Comparison of ENCODE assay signal across 17 cellular contexts in genomic region chr7:102814025-102814471, GRCh38.
DNase-seq lines count a peak whose midpoint lies in the region; ATAC-seq and TF ChIP-seq lines count a peak whose summit lies in the region.
"Had no signal": no experiment of that assay in that cellular context is flagged by ENCODE, and none has a peak within 500 bp of the region (broad histone marks: within the 10 kb centered on the region; RNA-seq: fewer than 3 reads in every experiment).

No MANE protein-coding gene starts in this region.

- H3K4me1 ChIP-seq in BE2C = no peaks in the 10 kb centered on the region
- H3K4me1 ChIP-seq: vagina had no signal

- H3K36me3 ChIP-seq in BE2C = no peaks in the 10 kb centered on the region
- H3K36me3 ChIP-seq: left lung, vagina had no signal

- no peaks in the 10 kb centered on the region for H3K9me3 Mint-ChIP-seq in activated T-helper 17 cell treated with anti-CD3 and anti-CD28 coated beads, Interleukin-2, amount 50 U/mL, for 72 hours
- H3K9me3 Mint-ChIP-seq: GM23338; naive B cell; stimulated activated naive B cell treated with anti-CD40 and anti-IgM and Interleukin-4, amounts not matched to agents 10 μg/mL and 1 μg/mL and 100 μg/mL, for 72 hours had no signal

- H3K27me3 ChIP-seq in BE2C = no peaks in the 10 kb centered on the region
- H3K27me3 ChIP-seq: left lung, vagina had no signal

- no peaks in the 10 kb centered on the region for H3K9me3 ChIP-seq in BE2C
- H3K9me3 ChIP-seq: left lung, vagina had no signal

- H3K4me3 Mint-ChIP-seq in activated T-helper 17 cell treated with anti-CD3 and anti-CD28 coated beads, Interleukin-2, amount 50 U/mL, for 72 hours = peak overlapping the region; percentile 33
- H3K4me3 Mint-ChIP-seq: GM23338; naive B cell; stimulated activated naive B cell treated with anti-CD40 and anti-IgM and Interleukin-4, amounts not matched to agents 10 μg/mL and 1 μg/mL and 100 μg/mL, for 72 hours had no signal

- H3K4me3 ChIP-seq in fibroblast of villous mesenchyme (ENCODE audit: low read depth, low read length) = no peak overlapping the region
- no peak overlapping the region for H3K4me3 ChIP-seq in BE2C (ENCODE audit: low read depth, low read length)
- H3K4me3 ChIP-seq: GM23338, left lung, vagina had no signal

- ATAC-seq in activated T-helper 17 cell treated with anti-CD3 and anti-CD28 coated beads, Interleukin-2, amount 50 U/mL, for 72 hours (replicated peaks) = peak; percentile 97
- ATAC-seq in GM21737 (IDR thresholded peaks at IDR 0.05; ENCODE audit: unreplicated experiment) = no peak
- ATAC-seq: GM23338; left lung; stimulated activated naive B cell treated with anti-CD40 and anti-IgM and Interleukin-4, amounts not matched to agents 10 μg/mL and 1 μg/mL and 100 μg/mL, for 72 hours had no signal

- TF ChIP-seq CTCF in fibroblast of villous mesenchyme (IDR thresholded peaks at IDR 0.05; ENCODE audit: insufficient read depth, low read depth, low read length) = no peak
- TF ChIP-seq CTCF in BE2C (IDR thresholded peaks at IDR 0.05; ENCODE audit: low read depth, low read length) = no peak

- peak; percentile 44 for DNase-seq in A172 (ENCODE audit: low spot score)
- DNase-seq in EH (ENCODE audit: low read depth) = peak; percentile 52
- DNase-seq in fibroblast of villous mesenchyme (ENCODE audit: low read depth) = peak; percentile 42
- DNase-seq in epidermal melanocyte (ENCODE audit: insufficient read length, low spot score) = no peak
- no peak for DNase-seq in BE2C
- no peak for DNase-seq in NCI-H2029 treated with DMSO at 0.1 percent for 48 hours (lab: John Stamatoyannopoulos, UW)
- DNase-seq: activated CD8-positive, alpha-beta memory T cell treated with anti-CD3 and anti-CD28 coated beads, Interleukin-2, amount 50 U/mL, for 4 hours; anterior cingulate cortex; left lung; naive B cell; SIG-M5; stimulated activated CD4-positive, alpha-beta T cell treated with anti-CD3 and anti-CD28 coated beads, Interleukin-4, amount 100 ng/mL, for 1 hour; stimulated activated naive B cell treated with anti-CD40 and anti-IgM and Interleukin-4, amounts not matched to agents 10 μg/mL and 1 μg/mL and 100 μg/mL, for 72 hours had no signal

- peak overlapping the region; percentile 77 for H3K27ac Mint-ChIP-seq in activated T-helper 17 cell treated with anti-CD3 and anti-CD28 coated beads, Interleukin-2, amount 50 U/mL, for 72 hours
- H3K27ac Mint-ChIP-seq: GM23338; stimulated activated naive B cell treated with anti-CD40 and anti-IgM and Interleukin-4, amounts not matched to agents 10 μg/mL and 1 μg/mL and 100 μg/mL, for 72 hours had no signal

- no peaks in the 10 kb centered on the region for H3K27me3 Mint-ChIP-seq in activated T-helper 17 cell treated with anti-CD3 and anti-CD28 coated beads, Interleukin-2, amount 50 U/mL, for 72 hours
- H3K27me3 Mint-ChIP-seq: naive B cell; stimulated activated naive B cell treated with anti-CD40 and anti-IgM and Interleukin-4, amounts not matched to agents 10 μg/mL and 1 μg/mL and 100 μg/mL, for 72 hours had no signal

- peaks cover 15% of the 10 kb centered on the region for H3K4me1 Mint-ChIP-seq in activated T-helper 17 cell treated with anti-CD3 and anti-CD28 coated beads, Interleukin-2, amount 50 U/mL, for 72 hours

- peaks cover 11% of the 10 kb centered on the region for H3K36me3 Mint-ChIP-seq in activated T-helper 17 cell treated with anti-CD3 and anti-CD28 coated beads, Interleukin-2, amount 50 U/mL, for 72 hours (ENCODE audit: low read depth)

Comparison
In these comparisons a context has a peak if more than half of its experiments do, and no peak if none do; other contexts are left out.
1. DNase-seq: peak in A172 (single experiment), EH (single experiment) and fibroblast of villous mesenchyme (single experiment); none in epidermal melanocyte (single experiment), BE2C (single experiment) and NCI-H2029 treated with DMSO at 0.1 percent for 48 hours (single experiment).